ENCODE assay signal across 1 cellular context in the genomic region with DNA sequence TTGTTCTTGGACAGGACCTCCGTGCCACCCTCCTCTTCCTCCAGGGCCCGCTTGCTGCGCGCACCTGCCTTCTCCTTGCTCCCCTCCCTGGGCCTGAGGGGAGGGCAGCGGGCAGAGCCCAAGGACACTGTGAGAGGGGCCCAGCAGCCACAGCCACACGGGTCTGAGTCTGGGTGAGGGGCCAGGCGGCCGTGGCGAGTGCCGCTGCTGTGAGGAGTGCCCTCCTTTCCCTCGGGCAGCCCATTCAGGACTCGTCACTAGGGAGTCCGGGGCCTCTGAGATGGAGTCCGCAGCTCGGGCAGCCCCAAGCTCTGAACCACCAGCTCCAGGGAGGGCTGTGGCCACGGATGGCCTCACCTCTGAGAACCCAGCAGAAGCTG.
TF ChIP-seq lines count a peak whose summit lies in the region.

No MANE protein-coding gene starts in this region.

TF ChIP-seq in GM12878, 131 proteins besides CTCF, POLR2A, EP300 and RAD21:
- TF ChIP-seq, protein P1, sequence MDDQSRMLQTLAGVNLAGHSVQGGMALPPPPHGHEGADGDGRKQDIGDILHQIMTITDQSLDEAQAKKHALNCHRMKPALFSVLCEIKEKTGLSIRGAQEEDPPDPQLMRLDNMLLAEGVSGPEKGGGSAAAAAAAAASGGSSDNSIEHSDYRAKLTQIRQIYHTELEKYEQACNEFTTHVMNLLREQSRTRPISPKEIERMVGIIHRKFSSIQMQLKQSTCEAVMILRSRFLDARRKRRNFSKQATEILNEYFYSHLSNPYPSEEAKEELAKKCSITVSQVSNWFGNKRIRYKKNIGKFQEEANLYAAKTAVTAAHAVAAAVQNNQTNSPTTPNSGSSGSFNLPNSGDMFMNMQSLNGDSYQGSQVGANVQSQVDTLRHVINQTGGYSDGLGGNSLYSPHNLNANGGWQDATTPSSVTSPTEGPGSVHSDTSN (IDR thresholded peaks at IDR 0.05; ENCODE audit: insufficient replicate concordance, low read depth, low read length) = no peak
- TF ChIP-seq, protein P2, sequence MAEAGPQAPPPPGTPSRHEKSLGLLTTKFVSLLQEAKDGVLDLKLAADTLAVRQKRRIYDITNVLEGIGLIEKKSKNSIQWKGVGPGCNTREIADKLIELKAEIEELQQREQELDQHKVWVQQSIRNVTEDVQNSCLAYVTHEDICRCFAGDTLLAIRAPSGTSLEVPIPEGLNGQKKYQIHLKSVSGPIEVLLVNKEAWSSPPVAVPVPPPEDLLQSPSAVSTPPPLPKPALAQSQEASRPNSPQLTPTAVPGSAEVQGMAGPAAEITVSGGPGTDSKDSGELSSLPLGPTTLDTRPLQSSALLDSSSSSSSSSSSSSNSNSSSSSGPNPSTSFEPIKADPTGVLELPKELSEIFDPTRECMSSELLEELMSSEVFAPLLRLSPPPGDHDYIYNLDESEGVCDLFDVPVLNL (IDR thresholded peaks at IDR 0.05; ENCODE audit: low read depth, low read length) = no peak
- no peak for TF ChIP-seq PAX8 (IDR thresholded peaks at IDR 0.05)
- no peak for TF ChIP-seq PML (IDR thresholded peaks at IDR 0.05; ENCODE audit: low read length)
- TF ChIP-seq SMC3 (IDR thresholded peaks at IDR 0.05; ENCODE audit: borderline replicate concordance, low read length) = no peak
- no peak for TF ChIP-seq ZBED1 (IDR thresholded peaks at IDR 0.05; ENCODE audit: borderline replicate concordance)
- TF ChIP-seq NFYA (IDR thresholded peaks at IDR 0.05; ENCODE audit: borderline replicate concordance, low read depth, low read length) = no peak
- no peak for TF ChIP-seq MEF2B (IDR thresholded peaks at IDR 0.05; ENCODE audit: partially characterized antibody, poor library complexity, severe bottlenecking)
- TF ChIP-seq, protein P3, sequence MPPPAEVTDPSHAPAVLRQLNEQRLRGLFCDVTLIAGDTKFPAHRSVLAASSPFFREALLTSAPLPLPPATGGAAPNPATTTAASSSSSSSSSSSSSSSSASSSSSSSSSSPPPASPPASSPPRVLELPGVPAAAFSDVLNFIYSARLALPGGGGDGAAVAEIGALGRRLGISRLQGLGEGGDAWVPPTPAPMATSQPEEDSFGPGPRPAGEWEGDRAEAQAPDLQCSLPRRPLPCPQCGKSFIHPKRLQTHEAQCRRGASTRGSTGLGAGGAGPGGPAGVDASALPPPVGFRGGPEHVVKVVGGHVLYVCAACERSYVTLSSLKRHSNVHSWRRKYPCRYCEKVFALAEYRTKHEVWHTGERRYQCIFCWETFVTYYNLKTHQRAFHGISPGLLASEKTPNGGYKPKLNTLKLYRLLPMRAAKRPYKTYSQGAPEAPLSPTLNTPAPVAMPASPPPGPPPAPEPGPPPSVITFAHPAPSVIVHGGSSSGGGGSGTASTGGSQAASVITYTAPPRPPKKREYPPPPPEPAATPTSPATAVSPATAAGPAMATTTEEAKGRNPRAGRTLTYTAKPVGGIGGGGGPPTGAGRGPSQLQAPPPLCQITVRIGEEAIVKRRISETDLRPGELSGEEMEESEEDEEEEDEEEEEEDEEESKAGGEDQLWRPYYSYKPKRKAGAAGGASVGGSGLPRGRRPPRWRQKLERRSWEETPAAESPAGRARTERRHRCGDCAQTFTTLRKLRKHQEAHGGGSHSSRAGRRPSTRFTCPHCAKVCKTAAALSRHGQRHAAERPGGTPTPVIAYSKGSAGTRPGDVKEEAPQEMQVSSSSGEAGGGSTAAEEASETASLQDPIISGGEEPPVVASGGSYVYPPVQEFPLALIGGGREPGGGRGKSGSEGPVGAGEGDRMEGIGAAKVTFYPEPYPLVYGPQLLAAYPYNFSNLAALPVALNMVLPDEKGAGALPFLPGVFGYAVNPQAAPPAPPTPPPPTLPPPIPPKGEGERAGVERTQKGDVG (CRISPR knock-in tag; IDR thresholded peaks at IDR 0.05) = no peak
- no peak for TF ChIP-seq ZNF217 (IDR thresholded peaks at IDR 0.05)
- TF ChIP-seq LARP7 (IDR thresholded peaks at IDR 0.05) = no peak
- no peak for TF ChIP-seq SUPT20H (IDR thresholded peaks at IDR 0.05; ENCODE audit: borderline replicate concordance, control insufficient read depth, low read depth, low read length)
- TF ChIP-seq, protein P4, sequence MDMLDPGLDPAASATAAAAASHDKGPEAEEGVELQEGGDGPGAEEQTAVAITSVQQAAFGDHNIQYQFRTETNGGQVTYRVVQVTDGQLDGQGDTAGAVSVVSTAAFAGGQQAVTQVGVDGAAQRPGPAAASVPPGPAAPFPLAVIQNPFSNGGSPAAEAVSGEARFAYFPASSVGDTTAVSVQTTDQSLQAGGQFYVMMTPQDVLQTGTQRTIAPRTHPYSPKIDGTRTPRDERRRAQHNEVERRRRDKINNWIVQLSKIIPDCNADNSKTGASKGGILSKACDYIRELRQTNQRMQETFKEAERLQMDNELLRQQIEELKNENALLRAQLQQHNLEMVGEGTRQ (IDR thresholded peaks at IDR 0.05; ENCODE audit: borderline replicate concordance, low read depth, low read length) = no peak
- no peak for TF ChIP-seq RFX5 (IDR thresholded peaks at IDR 0.05; ENCODE audit: low read depth, low read length)
- TF ChIP-seq, protein P5, sequence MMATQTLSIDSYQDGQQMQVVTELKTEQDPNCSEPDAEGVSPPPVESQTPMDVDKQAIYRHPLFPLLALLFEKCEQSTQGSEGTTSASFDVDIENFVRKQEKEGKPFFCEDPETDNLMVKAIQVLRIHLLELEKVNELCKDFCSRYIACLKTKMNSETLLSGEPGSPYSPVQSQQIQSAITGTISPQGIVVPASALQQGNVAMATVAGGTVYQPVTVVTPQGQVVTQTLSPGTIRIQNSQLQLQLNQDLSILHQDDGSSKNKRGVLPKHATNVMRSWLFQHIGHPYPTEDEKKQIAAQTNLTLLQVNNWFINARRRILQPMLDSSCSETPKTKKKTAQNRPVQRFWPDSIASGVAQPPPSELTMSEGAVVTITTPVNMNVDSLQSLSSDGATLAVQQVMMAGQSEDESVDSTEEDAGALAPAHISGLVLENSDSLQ (IDR thresholded peaks at IDR 0.05) = no peak
TF ChIP-seq in GM12878: peak in this region for 0.
